ENCODE assay signal across 5 cellular contexts in genomic region chr10:16609195-16609594, GRCh38.
"Had no signal": no experiment of that assay in that cellular context is flagged by ENCODE, and none has a peak within 500 bp of the region (broad histone marks: within the 10 kb centered on the region; RNA-seq: fewer than 3 reads in every experiment).

No MANE protein-coding gene starts in this region.

- H3K27me3 Mint-ChIP-seq: IgD-negative memory B cell had no signal

- H3K4me1 Mint-ChIP-seq: IgD-negative memory B cell had no signal

- FAIRE-seq: HepG2, K562 had no signal

- DNase-seq: IMR-90, KBM-7 had no signal

- H3K27ac Mint-ChIP-seq: IgD-negative memory B cell had no signal

- H3K4me3 Mint-ChIP-seq: IgD-negative memory B cell had no signal
